Comparison of ENCODE assay signal across 28 cellular contexts in genomic region chr9:129011761-129012281, GRCh38. TPM values are rescaled to one million over a fixed set of nuclear protein-coding genes. Genes with fewer than 3 reads are reported as not detected.
A peak's percentile ranks its signal among the peaks of the same experiment; 100 is the strongest.
DNase-seq lines count a peak whose midpoint lies in the region; ATAC-seq, FAIRE-seq and TF ChIP-seq lines count a peak whose summit lies in the region.
"Had no signal": no experiment of that assay in that cellular context is flagged by ENCODE, and none has a peak within 500 bp of the region (broad histone marks: within the 10 kb centered on the region; RNA-seq: fewer than 3 reads in every experiment).

No MANE protein-coding gene starts in this region.

- intact Hi-C loops in Right ventricle myocardium superior (cut with DNase I), result no loop called here
- intact Hi-C loops in Right ventricle myocardium inferior (cut with DNase I), result no loop called here
- intact Hi-C loops in dorsolateral prefrontal cortex (cut with DNase I), result no loop called here

- H3K4me3 ChIP-seq in CD8-positive, alpha-beta memory T cell (ENCODE audit: low read length), result no peak overlapping the region
- no peak overlapping the region for H3K4me3 ChIP-seq in dorsolateral prefrontal cortex
- H3K4me3 ChIP-seq: gastrocnemius medialis, hepatocyte, lower lobe of right lung, ovary, Peyer's patch, upper lobe of left lung had no signal

- H3K9me3 ChIP-seq in CD8-positive, alpha-beta memory T cell (ENCODE audit: low read length), result no peaks in the 10 kb centered on the region
- H3K9me3 ChIP-seq: gastrocnemius medialis, lower lobe of right lung, ovary, Peyer's patch, upper lobe of left lung had no signal

- peaks cover 26% of the 10 kb centered on the region for H3K4me1 Mint-ChIP-seq in nephron progenitor cell
- H3K4me1 Mint-ChIP-seq in CD8-positive, alpha-beta memory T cell, result no peaks in the 10 kb centered on the region
- H3K4me1 Mint-ChIP-seq in natural killer cell treated with Interleukin-12 subunit alpha and Interleukin-12 subunit beta and Interleukin-15 and Interleukin-18, amount 100 ng/mL, for 72 hours (ENCODE audit: low read depth in 2 of 2), result no peaks in the 10 kb centered on the region
- H3K4me1 Mint-ChIP-seq: activated CD4-positive, alpha-beta T cell treated with anti-CD3 and anti-CD28 coated beads, Interleukin-2, amount 10 ng/mL, durations not matched to agents 24 days and 14 days; WTC11 had no signal

- H3K36me3 Mint-ChIP-seq in nephron progenitor cell (ENCODE audit: low read depth), result peaks cover 35% of the 10 kb centered on the region
- peaks cover 0 to 79% (median 4%) of the 10 kb centered on the region in 3 donors for H3K36me3 Mint-ChIP-seq in CD8-positive, alpha-beta memory T cell
- peaks cover 4% of the 10 kb centered on the region for H3K36me3 Mint-ChIP-seq in natural killer cell treated with Interleukin-12 subunit alpha and Interleukin-12 subunit beta and Interleukin-15 and Interleukin-18, amount 100 ng/mL, for 72 hours

- POLR2A ChIA-PET in CD8-positive, alpha-beta memory T cell (lab: Charles Lee), result no interaction called here

- no peak overlapping the region for H3K27ac ChIP-seq in CD8-positive, alpha-beta memory T cell (ENCODE audit: low read depth, low read length)
- peak overlapping the region in 16 of 59 donors; percentile 6 to 53 (median 34) for H3K27ac ChIP-seq in dorsolateral prefrontal cortex
- H3K27ac ChIP-seq: gastrocnemius medialis, hepatocyte, lower lobe of right lung, ovary, Peyer's patch, upper lobe of left lung had no signal

- peaks cover 6% of the 10 kb centered on the region for H3K36me3 ChIP-seq in CD8-positive, alpha-beta memory T cell (ENCODE audit: insufficient read depth, low read length)
- H3K36me3 ChIP-seq: ovary had no signal

- ATAC-seq in Right ventricle myocardium superior (ENCODE audit: poor library complexity) (no peak), Right ventricle myocardium inferior (no peak)
- no peak for ATAC-seq in natural killer cell treated with Interleukin-12 subunit alpha and Interleukin-12 subunit beta and Interleukin-15 and Interleukin-18, amount 100 ng/mL, for 72 hours
- ATAC-seq: gastrocnemius medialis; lower lobe of right lung; naive thymus-derived CD4-positive, alpha-beta T cell; WTC11 had no signal

- peak; percentile 32 for DNase-seq in Right ventricle myocardium superior
- no peak for DNase-seq in Right ventricle myocardium inferior (ENCODE audit: missing footprints)
- DNase-seq in SK-N-DZ (ENCODE audit: low spot score), result peak; percentile 72
- no peak for DNase-seq in nephron progenitor cell
- no peak for DNase-seq in CD8-positive, alpha-beta memory T cell
- DNase-seq in dorsolateral prefrontal cortex, result no peak
- DNase-seq in natural killer cell treated with Interleukin-12 subunit alpha and Interleukin-12 subunit beta and Interleukin-15 and Interleukin-18, amount 100 ng/mL, for 72 hours (ENCODE audit: low spot score), result no peak
- DNase-seq in GM19239 (ENCODE audit: insufficient read length, low spot score), result no peak
- DNase-seq: activated CD4-positive, alpha-beta T cell treated with anti-CD3 and anti-CD28 coated beads, Interleukin-2, amount 10 ng/mL, durations not matched to agents 24 days and 14 days; activated effector memory CD4-positive, alpha-beta T cell treated with Interleukin-2 at 50 U/mL for 16 hours; gastrocnemius medialis; GOT3; lower lobe of right lung; midbrain; naive thymus-derived CD4-positive, alpha-beta T cell; NCI-H1930; NCI-H2227 treated with DMSO at 0.1 percent for 48 hours; NCI-H526; ovary; Peyer's patch; stimulated activated naive CD4-positive, alpha-beta T cell had no signal

- no peaks in the 10 kb centered on the region for H3K27me3 ChIP-seq in CD8-positive, alpha-beta memory T cell (ENCODE audit: insufficient read depth, low read length, poor library complexity, severe bottlenecking)
- no peaks in the 10 kb centered on the region for H3K27me3 ChIP-seq in dorsolateral prefrontal cortex
- H3K27me3 ChIP-seq: gastrocnemius medialis, hepatocyte, ovary, Peyer's patch, upper lobe of left lung had no signal

- peak overlapping the region; percentile 96 for H3K27ac Mint-ChIP-seq in nephron progenitor cell
- peak overlapping the region in 1 of 8 donors; percentile 81 for H3K27ac Mint-ChIP-seq in CD8-positive, alpha-beta memory T cell
- no peak overlapping the region for H3K27ac Mint-ChIP-seq in natural killer cell treated with Interleukin-12 subunit alpha and Interleukin-12 subunit beta and Interleukin-15 and Interleukin-18, amount 100 ng/mL, for 72 hours
- H3K27ac Mint-ChIP-seq: activated CD4-positive, alpha-beta T cell treated with anti-CD3 and anti-CD28 coated beads, Interleukin-2, amount 10 ng/mL, durations not matched to agents 24 days and 14 days; activated naive CD8-positive, alpha-beta T cell had no signal

- CTCF ChIA-PET in CD8-positive, alpha-beta memory T cell (lab: Charles Lee), result no interaction called here

- H3K4me3 Mint-ChIP-seq in nephron progenitor cell, result no peak overlapping the region
- no peak overlapping the region for H3K4me3 Mint-ChIP-seq in CD8-positive, alpha-beta memory T cell
- H3K4me3 Mint-ChIP-seq in natural killer cell treated with Interleukin-12 subunit alpha and Interleukin-12 subunit beta and Interleukin-15 and Interleukin-18, amount 100 ng/mL, for 72 hours, result no peak overlapping the region
- H3K4me3 Mint-ChIP-seq: activated CD4-positive, alpha-beta T cell treated with anti-CD3 and anti-CD28 coated beads, Interleukin-2, amount 10 ng/mL, durations not matched to agents 24 days and 14 days; activated naive CD8-positive, alpha-beta T cell; naive thymus-derived CD4-positive, alpha-beta T cell; WTC11 had no signal

- peaks cover 5% of the 10 kb centered on the region for H3K27me3 Mint-ChIP-seq in nephron progenitor cell (ENCODE audit: low read depth, poor library complexity)
- no peaks in the 10 kb centered on the region for H3K27me3 Mint-ChIP-seq in CD8-positive, alpha-beta memory T cell
- no peaks in the 10 kb centered on the region for H3K27me3 Mint-ChIP-seq in natural killer cell treated with Interleukin-12 subunit alpha and Interleukin-12 subunit beta and Interleukin-15 and Interleukin-18, amount 100 ng/mL, for 72 hours
- H3K27me3 Mint-ChIP-seq: activated CD4-positive, alpha-beta T cell treated with anti-CD3 and anti-CD28 coated beads, Interleukin-2, amount 10 ng/mL, durations not matched to agents 24 days and 14 days; activated naive CD8-positive, alpha-beta T cell; naive thymus-derived CD4-positive, alpha-beta T cell had no signal

- TF ChIP-seq CTCF in nephron progenitor cell (IDR thresholded peaks at IDR 0.05) (no peak), dorsolateral prefrontal cortex (IDR thresholded peaks at IDR 0.05 in 54 of 56, conservative IDR thresholded peaks at IDR 0.05 in 2 of 56; ENCODE audit: low read depth in 1 of 56, partially characterized antibody in 56 of 56) (no peak)

- FAIRE-seq in GM19239 (lab: Jason Lieb, UNC), result no peak
- FAIRE-seq: A204.1, endothelial cell of umbilical vein, G401.6 had no signal

- no peaks in the 10 kb centered on the region for H3K9me3 Mint-ChIP-seq in nephron progenitor cell
- H3K9me3 Mint-ChIP-seq in CD8-positive, alpha-beta memory T cell, result no peaks in the 10 kb centered on the region
- H3K9me3 Mint-ChIP-seq in natural killer cell treated with Interleukin-12 subunit alpha and Interleukin-12 subunit beta and Interleukin-15 and Interleukin-18, amount 100 ng/mL, for 72 hours, result no peaks in the 10 kb centered on the region
- H3K9me3 Mint-ChIP-seq: activated CD4-positive, alpha-beta T cell treated with anti-CD3 and anti-CD28 coated beads, Interleukin-2, amount 10 ng/mL, durations not matched to agents 24 days and 14 days; naive thymus-derived CD4-positive, alpha-beta T cell; WTC11 had no signal

- H3K4me1 ChIP-seq in CD8-positive, alpha-beta memory T cell (ENCODE audit: insufficient read depth, low read length), result no peaks in the 10 kb centered on the region
- H3K4me1 ChIP-seq: Peyer's patch had no signal

RNA-seq across cellular contexts. Expression of gene SH3GLB2, which starts 16.3 kb away (rescaled TPM):
- total RNA-seq in Right ventricle myocardium superior (30.8 TPM), Right ventricle myocardium inferior (32.4 TPM), dorsolateral prefrontal cortex (100 to 1,000 TPM; 128 to 337 (median 194) TPM)
- 92.3 and 111 TPM in 2 replicates for polyA plus RNA-seq in SK-N-DZ (2014; cell fraction: cytosol; rRNA removed)
- 585 and 610 TPM in 2 replicates for polyA plus RNA-seq in SK-N-DZ (2014; cell fraction: nucleus; rRNA removed)
- 10 to 100 TPM; 55.0 to 58.3 TPM for total RNA-seq in CD8-positive, alpha-beta memory T cell
- polyA plus RNA-seq in CD8-positive, alpha-beta memory T cell, result 36.2 TPM
- 10 to 100 TPM; 57.8 to 99.0 TPM for total RNA-seq in natural killer cell treated with Interleukin-12 subunit alpha and Interleukin-12 subunit beta and Interleukin-15 and Interleukin-18, amount 100 ng/mL, for 72 hours

RNA-seq across cellular contexts. Expression of gene MIGA2, which starts 24.6 kb away (rescaled TPM):
- total RNA-seq in Right ventricle myocardium superior, result 32.8 TPM
- 38.2 TPM for total RNA-seq in Right ventricle myocardium inferior
- 23.2 and 35.4 TPM in 2 replicates for polyA plus RNA-seq in SK-N-DZ (2014; cell fraction: cytosol; rRNA removed)
- 214 and 304 TPM in 2 replicates for polyA plus RNA-seq in SK-N-DZ (2014; cell fraction: nucleus; rRNA removed)
- 10 to 100 TPM; 35.5 to 38.8 TPM for total RNA-seq in CD8-positive, alpha-beta memory T cell
- 13.0 TPM for polyA plus RNA-seq in CD8-positive, alpha-beta memory T cell
- total RNA-seq in dorsolateral prefrontal cortex, result 10 to 100 TPM; 33.8 to 76.4 (median 47.9) TPM
- total RNA-seq in natural killer cell treated with Interleukin-12 subunit alpha and Interleukin-12 subunit beta and Interleukin-15 and Interleukin-18, amount 100 ng/mL, for 72 hours, result 10 to 100 TPM; 42.4 to 82.6 TPM

Comparison
In these comparisons a context has a peak if more than half of its experiments do, and no peak if none do; other contexts are left out.
1. DNase-seq: peak in Right ventricle myocardium superior (single experiment) and SK-N-DZ (single experiment); none in Right ventricle myocardium inferior (single experiment), nephron progenitor cell (single experiment), CD8-positive, alpha-beta memory T cell (0 of 5), dorsolateral prefrontal cortex (0 of 10), natural killer cell treated with Interleukin-12 subunit alpha and Interleukin-12 subunit beta and Interleukin-15 and Interleukin-18, amount 100 ng/mL, for 72 hours (single experiment) and GM19239 (single experiment).